Comparison of ENCODE assay signal across 8 cellular contexts in the genomic region with DNA sequence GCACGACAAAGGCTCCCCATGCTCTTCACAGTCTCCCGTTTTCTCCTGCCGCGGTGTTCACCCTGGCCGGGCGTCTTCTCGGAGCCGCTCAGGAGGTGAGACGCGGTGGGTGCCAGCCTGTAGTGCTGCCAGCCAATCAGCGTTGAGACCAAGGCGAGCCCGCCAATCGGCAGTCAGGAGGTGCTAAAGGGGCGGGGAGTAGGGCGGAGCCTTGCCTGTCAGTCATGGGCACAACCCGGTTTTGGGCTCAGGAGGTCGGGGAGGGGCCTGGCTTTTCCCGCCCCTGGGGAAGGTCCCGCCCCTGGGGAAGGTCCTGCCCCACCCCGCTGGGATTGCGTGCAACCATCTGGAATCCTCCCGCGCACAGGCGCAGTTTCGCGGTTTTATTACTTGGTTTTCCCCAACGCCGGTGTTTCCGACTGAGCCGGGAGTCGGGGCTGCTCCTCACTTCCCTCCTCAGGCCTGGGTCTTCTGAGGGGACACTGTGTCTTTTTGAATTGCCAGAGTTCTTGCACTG. TPM values are rescaled to one million over a fixed set of nuclear protein-coding genes. Genes with fewer than 3 reads are reported as not detected.
A peak's percentile ranks its signal among the peaks of the same experiment; 100 is the strongest.
DNase-seq lines count a peak whose midpoint lies in the region; ATAC-seq and TF ChIP-seq lines count a peak whose summit lies in the region.

A gene (minus strand): TSS at position 92 of the 517 bp plus-strand sequence. CDS start 1,421 bp downstream, outside the sequence.

- H3K9me3 Mint-ChIP-seq in activated naive CD8-positive, alpha-beta T cell treated with anti-CD3 and anti-CD28 coated beads, Interleukin-2, amount 10 ng/mL, durations not matched to agents 7 days and 5 days = no peaks in the 10 kb centered on the region

- CTCF ChIA-PET in HEK293 (lab: Yijun Ruan, JAX) = no interaction called here

- peak; percentile 94 for ATAC-seq in activated naive CD8-positive, alpha-beta T cell treated with anti-CD3 and anti-CD28 coated beads, Interleukin-2, amount 10 ng/mL, durations not matched to agents 7 days and 5 days (ENCODE audit: low read depth)
- peak; percentile 85 for ATAC-seq in thoracic aorta (ENCODE audit: insufficient number of reproducible peaks, low FRiP score, low read depth)

- H3K4me1 ChIP-seq in ES-I3 (ENCODE audit: insufficient read depth, low read length) = no peaks in the 10 kb centered on the region; the same call in 1 of the 2 replicates
- no peaks in the 10 kb centered on the region for H3K4me1 ChIP-seq in HEK293 (ENCODE audit: control insufficient read depth, insufficient read depth, low read length)
- no peaks in the 10 kb centered on the region for H3K4me1 ChIP-seq in cardiac muscle cell (ENCODE audit: low read depth)
- H3K4me1 ChIP-seq in ovary (ENCODE audit: insufficient read depth) = peaks cover 2% of the 10 kb centered on the region
- H3K4me1 ChIP-seq in thoracic aorta (ENCODE audit: control insufficient read depth in 1 of 2, low read depth in 2 of 2) = peaks cover 0 to 7% of the 10 kb centered on the region in 2 donors

- H3K27me3 ChIP-seq in cardiac muscle cell = peaks cover 3% of the 10 kb centered on the region
- no peaks in the 10 kb centered on the region for H3K27me3 ChIP-seq in ovary
- no peaks in the 10 kb centered on the region for H3K27me3 ChIP-seq in thoracic aorta (replicated peaks; ENCODE audit: insufficient read depth)

- DNase-seq in MV-4-11 (lab: John Stamatoyannopoulos, UW) (peak; percentile 98), SKM-1 (lab: John Stamatoyannopoulos, UW; ENCODE audit: unreplicated experiment) (peak; percentile 91), cardiac muscle cell (ENCODE audit: low read depth in 1 of 2, low spot score in 1 of 2) (peak; percentile 89 to 99), ovary (peak; percentile 92 to 98 (median 96)), thoracic aorta (ENCODE audit: low spot score) (peak; percentile 72)
- DNase-seq in activated naive CD8-positive, alpha-beta T cell treated with anti-CD3 and anti-CD28 coated beads, Interleukin-2, amount 10 ng/mL, durations not matched to agents 7 days and 5 days = peak; percentile 92

- no peaks in the 10 kb centered on the region for H3K36me3 ChIP-seq in ES-I3 (ENCODE audit: insufficient read depth, low read length)
- H3K36me3 ChIP-seq in HEK293 (ENCODE audit: control insufficient read depth in 2 of 2, insufficient read depth in 1 of 2, low read length in 2 of 2) = no peaks in the 10 kb centered on the region
- H3K36me3 ChIP-seq in cardiac muscle cell = no peaks in the 10 kb centered on the region
- H3K36me3 ChIP-seq in ovary = no peaks in the 10 kb centered on the region
- no peaks in the 10 kb centered on the region for H3K36me3 ChIP-seq in thoracic aorta

- H3K9me3 ChIP-seq in ES-I3 (ENCODE audit: control insufficient read depth, insufficient read depth, low read length) (no peaks in the 10 kb centered on the region), HEK293 (ENCODE audit: control insufficient read depth, insufficient read depth, low read depth, low read length) (no peaks in the 10 kb centered on the region), cardiac muscle cell (ENCODE audit: low read depth) (no peaks in the 10 kb centered on the region), ovary (no peaks in the 10 kb centered on the region), thoracic aorta (no peaks in the 10 kb centered on the region)

- H3K9ac ChIP-seq in ES-I3 (ENCODE audit: low read depth, low read length) = peak within 1 kb of the TSS; percentile 53

- H3K4me1 Mint-ChIP-seq in activated naive CD8-positive, alpha-beta T cell treated with anti-CD3 and anti-CD28 coated beads, Interleukin-2, amount 10 ng/mL, durations not matched to agents 7 days and 5 days = peaks cover 13% of the 10 kb centered on the region

- intact Hi-C loops in ovary (cut with DNase I) = no loop called here

- TF ChIP-seq CTCF in HEK293 (tag by site-specific recombination; IDR thresholded peaks at IDR 0.05) = no peak
- TF ChIP-seq CTCF in cardiac muscle cell (IDR thresholded peaks at IDR 0.05; ENCODE audit: low read depth, low read length) = no peak
- no peak for TF ChIP-seq CTCF in ovary (IDR thresholded peaks at IDR 0.05)
- TF ChIP-seq CTCF in thoracic aorta (IDR thresholded peaks at IDR 0.05) = no peak

- TF ChIP-seq EP300 in ovary (IDR thresholded peaks at IDR 0.05) = no peak

- H3K27ac Mint-ChIP-seq in activated naive CD8-positive, alpha-beta T cell treated with anti-CD3 and anti-CD28 coated beads, Interleukin-2, amount 10 ng/mL, durations not matched to agents 7 days and 5 days = peak within 1 kb of the TSS; percentile 61

- peak within 1 kb of the TSS; percentile 85 for H3K4me3 Mint-ChIP-seq in activated naive CD8-positive, alpha-beta T cell treated with anti-CD3 and anti-CD28 coated beads, Interleukin-2, amount 10 ng/mL, durations not matched to agents 7 days and 5 days

- TF ChIP-seq POLR2A in ovary (IDR thresholded peaks at IDR 0.05) = no peak

- H3K36me3 Mint-ChIP-seq in activated naive CD8-positive, alpha-beta T cell treated with anti-CD3 and anti-CD28 coated beads, Interleukin-2, amount 10 ng/mL, durations not matched to agents 7 days and 5 days = no peaks in the 10 kb centered on the region

- POLR2A ChIA-PET in HEK293 (lab: Yijun Ruan, JAX) = no interaction called here
- POLR2A ChIA-PET in activated naive CD8-positive, alpha-beta T cell treated with anti-CD3 and anti-CD28 coated beads, Interleukin-2, amount 10 ng/mL, durations not matched to agents 7 days and 5 days (lab: Charles Lee) = no interaction called here

- 1 to 27% (median 9%) methylated on average over 27 to 32 of the region's 32 CpGs for WGBS in ovary, 3 donors

- H3K4me3 ChIP-seq in HEK293 (ENCODE audit: low read depth, low read length) (peak within 1 kb of the TSS; percentile 25), cardiac muscle cell (peak within 1 kb of the TSS; percentile 16), ovary (peak within 1 kb of the TSS; percentile 22), thoracic aorta (peak within 1 kb of the TSS; percentile 62)

- H3K27me3 Mint-ChIP-seq in activated naive CD8-positive, alpha-beta T cell treated with anti-CD3 and anti-CD28 coated beads, Interleukin-2, amount 10 ng/mL, durations not matched to agents 7 days and 5 days = peaks cover 38% of the 10 kb centered on the region

- H3K27ac ChIP-seq in HEK293 (ENCODE audit: extremely low read depth, low read depth, low read length) (peak within 1 kb of the TSS; percentile 42; the same call in 1 of the 2 replicates), cardiac muscle cell (no peak within 1 kb of the TSS), ovary (peak within 1 kb of the TSS in 1 of 2 donors; percentile 59), thoracic aorta (no peak within 1 kb of the TSS)

TF ChIP-seq in HEK293, 187 proteins besides CTCF, POLR2A, EP300 and RAD21 (continues in another document):
- TF ChIP-seq ZFHX2 (tag by site-specific recombination; conservative IDR thresholded peaks at IDR 0.05) (no peak), ZXDB (tag by site-specific recombination; IDR thresholded peaks at IDR 0.05) (peak; percentile 52), GLIS2 (tag by site-specific recombination; IDR thresholded peaks at IDR 0.05) (peak; percentile 63), ZNF341 (tag by site-specific recombination; IDR thresholded peaks at IDR 0.05; ENCODE audit: low read depth) (peak; percentile 69), ZNF76 (tag by site-specific recombination; IDR thresholded peaks at IDR 0.05; ENCODE audit: borderline replicate concordance, low read depth) (no peak), ZNF37A (tag by site-specific recombination; IDR thresholded peaks at IDR 0.05) (no peak), ZNF2 (tag by site-specific recombination; IDR thresholded peaks at IDR 0.05) (peak; percentile 20; the same call in 1 of the 2 replicates), TCF7L2 (IDR thresholded peaks at IDR 0.05; ENCODE audit: borderline replicate concordance, low read depth, low read length) (no peak)
- TF ChIP-seq, protein P1, sequence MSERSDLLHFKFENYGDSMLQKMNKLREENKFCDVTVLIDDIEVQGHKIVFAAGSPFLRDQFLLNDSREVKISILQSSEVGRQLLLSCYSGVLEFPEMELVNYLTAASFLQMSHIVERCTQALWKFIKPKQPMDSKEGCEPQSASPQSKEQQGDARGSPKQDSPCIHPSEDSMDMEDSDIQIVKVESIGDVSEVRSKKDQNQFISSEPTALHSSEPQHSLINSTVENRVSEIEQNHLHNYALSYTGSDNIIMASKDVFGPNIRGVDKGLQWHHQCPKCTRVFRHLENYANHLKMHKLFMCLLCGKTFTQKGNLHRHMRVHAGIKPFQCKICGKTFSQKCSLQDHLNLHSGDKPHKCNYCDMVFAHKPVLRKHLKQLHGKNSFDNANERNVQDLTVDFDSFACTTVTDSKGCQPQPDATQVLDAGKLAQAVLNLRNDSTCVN (tag by site-specific recombination; optimal IDR thresholded peaks at IDR 0.05) = peak; percentile 25
- TF ChIP-seq, protein P2, sequence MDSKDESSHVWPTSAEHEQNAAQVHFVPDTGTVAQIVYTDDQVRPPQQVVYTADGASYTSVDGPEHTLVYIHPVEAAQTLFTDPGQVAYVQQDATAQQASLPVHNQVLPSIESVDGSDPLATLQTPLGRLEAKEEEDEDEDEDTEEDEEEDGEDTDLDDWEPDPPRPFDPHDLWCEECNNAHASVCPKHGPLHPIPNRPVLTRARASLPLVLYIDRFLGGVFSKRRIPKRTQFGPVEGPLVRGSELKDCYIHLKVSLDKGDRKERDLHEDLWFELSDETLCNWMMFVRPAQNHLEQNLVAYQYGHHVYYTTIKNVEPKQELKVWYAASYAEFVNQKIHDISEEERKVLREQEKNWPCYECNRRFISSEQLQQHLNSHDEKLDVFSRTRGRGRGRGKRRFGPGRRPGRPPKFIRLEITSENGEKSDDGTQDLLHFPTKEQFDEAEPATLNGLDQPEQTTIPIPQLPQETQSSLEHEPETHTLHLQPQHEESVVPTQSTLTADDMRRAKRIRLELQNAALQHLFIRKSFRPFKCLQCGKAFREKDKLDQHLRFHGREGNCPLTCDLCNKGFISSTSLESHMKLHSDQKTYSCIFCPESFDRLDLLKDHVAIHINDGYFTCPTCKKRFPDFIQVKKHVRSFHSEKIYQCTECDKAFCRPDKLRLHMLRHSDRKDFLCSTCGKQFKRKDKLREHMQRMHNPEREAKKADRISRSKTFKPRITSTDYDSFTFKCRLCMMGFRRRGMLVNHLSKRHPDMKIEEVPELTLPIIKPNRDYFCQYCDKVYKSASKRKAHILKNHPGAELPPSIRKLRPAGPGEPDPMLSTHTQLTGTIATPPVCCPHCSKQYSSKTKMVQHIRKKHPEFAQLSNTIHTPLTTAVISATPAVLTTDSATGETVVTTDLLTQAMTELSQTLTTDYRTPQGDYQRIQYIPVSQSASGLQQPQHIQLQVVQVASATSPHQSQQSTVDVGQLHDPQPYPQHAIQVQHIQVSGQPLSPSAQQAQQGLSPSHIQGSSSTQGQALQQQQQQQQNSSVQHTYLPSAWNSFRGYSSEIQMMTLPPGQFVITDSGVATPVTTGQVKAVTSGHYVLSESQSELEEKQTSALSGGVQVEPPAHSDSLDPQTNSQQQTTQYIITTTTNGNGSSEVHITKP (tag by site-specific recombination; IDR thresholded peaks at IDR 0.05) = peak; percentile 79

RNA-seq across cellular contexts. Expression of the gene that starts here (rescaled TPM):
- total RNA-seq in activated naive CD8-positive, alpha-beta T cell treated with anti-CD3 and anti-CD28 coated beads, Interleukin-2, amount 10 ng/mL, durations not matched to agents 7 days and 5 days = not detected
- total RNA-seq in cardiac muscle cell (not detected in 2 replicates), ovary (not detected), thoracic aorta (not detected)
- polyA plus RNA-seq in cardiac muscle cell (not detected in 2 replicates), ovary (not detected)

Comparison
In these comparisons a context has a peak if more than half of its experiments do, and no peak if none do; other contexts are left out.
1. Peak in DNase-seq and ATAC-seq in activated naive CD8-positive, alpha-beta T cell treated with anti-CD3 and anti-CD28 coated beads, Interleukin-2, amount 10 ng/mL, durations not matched to agents 7 days and 5 days; RNA of the gene not detected or under 1 TPM.
2. Peak in DNase-seq and H3K4me3 ChIP-seq in cardiac muscle cell; RNA of the gene not detected or under 1 TPM.
3. Peak in DNase-seq and H3K4me3 ChIP-seq in ovary; RNA of the gene not detected or under 1 TPM.
4. Peak in DNase-seq, ATAC-seq and H3K4me3 ChIP-seq in thoracic aorta; RNA of the gene not detected or under 1 TPM.